Comparison of ENCODE assay signal across 19 cellular contexts in the genomic region with DNA sequence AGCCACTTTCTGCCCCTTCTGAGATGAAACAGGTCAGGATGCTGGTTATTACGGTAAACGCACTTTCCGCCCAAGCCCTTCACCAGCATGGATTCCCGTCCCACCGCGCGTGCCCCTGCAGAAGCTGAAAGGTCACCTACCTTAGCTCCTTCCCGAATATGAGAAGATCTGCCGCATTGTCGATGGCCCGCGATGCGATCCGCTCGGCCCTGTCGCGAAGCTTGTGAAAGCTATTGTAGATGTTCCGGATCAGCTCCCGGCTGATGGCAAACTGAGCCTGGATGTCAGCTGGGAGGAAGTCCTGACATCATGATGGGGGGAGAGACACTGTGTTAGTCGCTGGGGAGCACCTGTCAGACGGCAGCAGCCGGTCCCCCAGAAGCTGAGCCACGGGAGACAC.
"Had no signal": no experiment of that assay in that cellular context is flagged by ENCODE, and none has a peak within 500 bp of the region (broad histone marks: within the 10 kb centered on the region; RNA-seq: fewer than 3 reads in every experiment).

No MANE protein-coding gene starts in this region.

- H3K4me1 ChIP-seq: parathyroid adenoma, prostate gland, sigmoid colon, suprapubic skin, uterus had no signal

- H3K27me3 Mint-ChIP-seq: naive thymus-derived CD8-positive, alpha-beta T cell; type B pancreatic cell had no signal

- H3K27ac Mint-ChIP-seq: type B pancreatic cell had no signal

- H3K27me3 ChIP-seq: dorsolateral prefrontal cortex, heart left ventricle, sigmoid colon, suprapubic skin, thyroid gland, uterus had no signal

- H3K9me3 Mint-ChIP-seq: naive thymus-derived CD8-positive, alpha-beta T cell; neural crest cell; type B pancreatic cell had no signal

- H3K36me3 ChIP-seq: prostate gland, uterus had no signal

- H3K9me3 ChIP-seq: heart left ventricle, prostate gland, sigmoid colon, suprapubic skin, thyroid gland, uterus had no signal

- H3K9ac ChIP-seq: parathyroid adenoma had no signal

- H3K4me3 ChIP-seq: coronary artery, dorsolateral prefrontal cortex, heart left ventricle, prostate gland, sigmoid colon, skin epidermis, suprapubic skin, thyroid gland, uterus had no signal

- DNase-seq: dorsolateral prefrontal cortex; effector CD8-positive, alpha-beta T cell; heart left ventricle; hippocampal formation; kidney glomerular epithelial cell; naive thymus-derived CD8-positive, alpha-beta T cell; occipital lobe; sigmoid colon; stimulated activated CD4-positive, alpha-beta T cell treated with anti-CD3 and anti-CD28 coated beads, Interleukin-2, amount 100 ng/mL, for 24 hours; stimulated activated naive CD8-positive, alpha-beta T cell treated with anti-CD3 and anti-CD28 coated beads, Interleukin-15, Interleukin-2, amounts not matched to agents 100 U/mL and 50 U/mL, for 24 hours; thyroid gland; uterus had no signal

- H3K27ac ChIP-seq: coronary artery, dorsolateral prefrontal cortex, heart left ventricle, parathyroid adenoma, prostate gland, sigmoid colon, skin epidermis, suprapubic skin, thyroid gland, uterus had no signal

- H3K4me3 Mint-ChIP-seq: naive thymus-derived CD8-positive, alpha-beta T cell; neural crest cell; type B pancreatic cell had no signal

- H2AFZ ChIP-seq: parathyroid adenoma had no signal
